Comparison of ENCODE assay signal across 12 cellular contexts in genomic region chr17:63693411-63694113, GRCh38. TPM values are rescaled to one million over a fixed set of nuclear protein-coding genes. Genes with fewer than 3 reads are reported as not detected.
A peak's percentile ranks its signal among the peaks of the same experiment; 100 is the strongest.
DNase-seq lines count a peak whose midpoint lies in the region; ATAC-seq and TF ChIP-seq lines count a peak whose summit lies in the region.
"Had no signal": no experiment of that assay in that cellular context is flagged by ENCODE, and none has a peak within 500 bp of the region (broad histone marks: within the 10 kb centered on the region; RNA-seq: fewer than 3 reads in every experiment).

No MANE protein-coding gene starts in this region.

- H3K9me3 Mint-ChIP-seq in T-helper 1 cell treated with Interleukin-12 subunit alpha and Interleukin-12 subunit beta and Interleukin-4 antibody, amounts not matched to agents 30 μg/mL and 1 μg/mL, for 36 hours, result no peaks in the 10 kb centered on the region
- no peaks in the 10 kb centered on the region for H3K9me3 Mint-ChIP-seq in T-cell
- no peaks in the 10 kb centered on the region for H3K9me3 Mint-ChIP-seq in central memory CD8-positive, alpha-beta T cell

- no peak overlapping the region for H3K27ac ChIP-seq in osteoblast (ENCODE audit: low read depth, low read length)
- no peak overlapping the region for H3K27ac ChIP-seq in upper lobe of right lung
- H3K27ac ChIP-seq in left ventricle myocardium inferior (replicated peaks), result no peak overlapping the region
- H3K27ac ChIP-seq: foreskin keratinocyte, left lung had no signal

- peaks cover 32% of the 10 kb centered on the region for H3K36me3 ChIP-seq in osteoblast (ENCODE audit: insufficient read depth, low read length)
- peaks cover 63% of the 10 kb centered on the region for H3K36me3 ChIP-seq in upper lobe of right lung
- peaks cover 70% of the 10 kb centered on the region for H3K36me3 ChIP-seq in left ventricle myocardium inferior

- no peak overlapping the region for H3K4me2 ChIP-seq in osteoblast (ENCODE audit: insufficient read depth, low read length)

- no peak for TF ChIP-seq CTCF in osteoblast (IDR thresholded peaks at IDR 0.05; ENCODE audit: extremely low read depth, low read depth, low read length)
- TF ChIP-seq CTCF in upper lobe of right lung (IDR thresholded peaks at IDR 0.05), result no peak
- TF ChIP-seq CTCF in GM20000 (IDR thresholded peaks at IDR 0.05; ENCODE audit: extremely low read depth, missing control alignments), result no peak
- no peak for TF ChIP-seq CTCF in left ventricle myocardium inferior (IDR thresholded peaks at IDR 0.05; ENCODE audit: borderline replicate concordance)

- peaks cover 57% of the 10 kb centered on the region for H3K36me3 Mint-ChIP-seq in T-helper 1 cell treated with Interleukin-12 subunit alpha and Interleukin-12 subunit beta and Interleukin-4 antibody, amounts not matched to agents 30 μg/mL and 1 μg/mL, for 36 hours (ENCODE audit: low read depth)
- H3K36me3 Mint-ChIP-seq in T-cell, result peaks cover 56% of the 10 kb centered on the region
- peaks cover 73% of the 10 kb centered on the region for H3K36me3 Mint-ChIP-seq in central memory CD8-positive, alpha-beta T cell (ENCODE audit: insufficient read depth)

- no peaks in the 10 kb centered on the region for H3K79me2 ChIP-seq in osteoblast (ENCODE audit: insufficient read depth, low read length)

- intact Hi-C loops in upper lobe of right lung (cut with DNase I) (no loop called here), left ventricle myocardium inferior (cut with micrococcal nuclease) (no loop called here)

- POLR2A ChIA-PET in T-cell (lab: Charles Lee), result interaction anchor here (0.7 to 1.8 kb wide), 5 partner anchors 9 to 58 kb away, joined by 3 to 7 read pairs (median 4); no protein-coding TSS in a partner anchor

- H3K4me3 ChIP-seq in osteoblast (ENCODE audit: insufficient read depth, low read length) (no peak overlapping the region), upper lobe of right lung (no peak overlapping the region), left ventricle myocardium inferior (no peak overlapping the region)
- H3K4me3 ChIP-seq: left lung had no signal

- DNase-seq in T-helper 1 cell (no peak), T-cell (no peak), osteoblast (ENCODE audit: insufficient read length, low spot score, missing footprints) (peak; percentile 62), upper lobe of right lung (no peak), GM20000 (ENCODE audit: low spot score) (no peak), left ventricle myocardium inferior (no peak)
- no peak for DNase-seq in central memory CD8-positive, alpha-beta T cell (ENCODE audit: low spot score in 2 of 2)
- DNase-seq: foreskin keratinocyte, GOT3, NCI-H146 had no signal

- H3K9me3 ChIP-seq in osteoblast (ENCODE audit: low read depth, low read length), result no peaks in the 10 kb centered on the region
- H3K9me3 ChIP-seq in upper lobe of right lung, result no peaks in the 10 kb centered on the region
- H3K9me3 ChIP-seq in left ventricle myocardium inferior (replicated peaks), result no peaks in the 10 kb centered on the region
- H3K9me3 ChIP-seq: left lung had no signal

- H3K27ac Mint-ChIP-seq in T-helper 1 cell treated with Interleukin-12 subunit alpha and Interleukin-12 subunit beta and Interleukin-4 antibody, amounts not matched to agents 30 μg/mL and 1 μg/mL, for 36 hours, result peak overlapping the region; percentile 31
- H3K27ac Mint-ChIP-seq in T-cell, result peak overlapping the region; percentile 85 to 99
- H3K27ac Mint-ChIP-seq in central memory CD8-positive, alpha-beta T cell (ENCODE audit: low read depth), result peak overlapping the region; percentile 95

- H3K4me1 Mint-ChIP-seq in T-helper 1 cell treated with Interleukin-12 subunit alpha and Interleukin-12 subunit beta and Interleukin-4 antibody, amounts not matched to agents 30 μg/mL and 1 μg/mL, for 36 hours (ENCODE audit: low read depth), result peaks cover 31% of the 10 kb centered on the region
- H3K4me1 Mint-ChIP-seq in T-cell, result peaks cover 54 to 61% (median 58%) of the 10 kb centered on the region in 3 donors
- H3K4me1 Mint-ChIP-seq in central memory CD8-positive, alpha-beta T cell, result peaks cover 58% of the 10 kb centered on the region

- H2AFZ ChIP-seq in osteoblast (ENCODE audit: low read length), result no peak overlapping the region

- no peaks in the 10 kb centered on the region for H3K27me3 ChIP-seq in osteoblast (ENCODE audit: insufficient read depth, low read length)
- no peaks in the 10 kb centered on the region for H3K27me3 ChIP-seq in upper lobe of right lung
- H3K27me3 ChIP-seq in left ventricle myocardium inferior (ENCODE audit: low read depth), result no peaks in the 10 kb centered on the region
- H3K27me3 ChIP-seq: foreskin keratinocyte, left lung had no signal

- H3K4me3 Mint-ChIP-seq in T-helper 1 cell treated with Interleukin-12 subunit alpha and Interleukin-12 subunit beta and Interleukin-4 antibody, amounts not matched to agents 30 μg/mL and 1 μg/mL, for 36 hours, result no peak overlapping the region
- H3K4me3 Mint-ChIP-seq in T-cell, result peak overlapping the region in 2 of 3 donors; percentile 21 to 96
- H3K4me3 Mint-ChIP-seq in central memory CD8-positive, alpha-beta T cell, result peak overlapping the region; percentile 25

- H3K4me1 ChIP-seq in osteoblast (ENCODE audit: insufficient read depth, low read length) (no peaks in the 10 kb centered on the region), upper lobe of right lung (peaks cover 10% of the 10 kb centered on the region), left ventricle myocardium inferior (peaks cover 15% of the 10 kb centered on the region)
- H3K4me1 ChIP-seq: foreskin keratinocyte had no signal

- ATAC-seq in T-cell (replicated peaks in 1 of 4) (no peak), upper lobe of right lung (no peak)
- ATAC-seq in central memory CD8-positive, alpha-beta T cell (replicated peaks; ENCODE audit: extremely low read depth, poor library complexity, severe bottlenecking), result no peak
- ATAC-seq: foreskin keratinocyte, left lung had no signal

- H3K27me3 Mint-ChIP-seq in T-helper 1 cell treated with Interleukin-12 subunit alpha and Interleukin-12 subunit beta and Interleukin-4 antibody, amounts not matched to agents 30 μg/mL and 1 μg/mL, for 36 hours (ENCODE audit: low read depth), result no peaks in the 10 kb centered on the region
- H3K27me3 Mint-ChIP-seq in T-cell, result no peaks in the 10 kb centered on the region
- H3K27me3 Mint-ChIP-seq in central memory CD8-positive, alpha-beta T cell, result no peaks in the 10 kb centered on the region

- peaks cover 11% of the 10 kb centered on the region for H4K20me1 ChIP-seq in osteoblast (ENCODE audit: insufficient read depth, low read length)

- CTCF ChIA-PET in T-cell (lab: Charles Lee), result interaction anchor here (0.5 to 6.6 kb wide), 3 partner anchors 17 to 168 kb away, joined by 6 to 70 read pairs (median 66); no protein-coding TSS in a partner anchor

RNA-seq across cellular contexts. Expression of gene LIMD2, which starts 6.4 kb away (rescaled TPM):
- total RNA-seq in T-cell (100 to 1,000 TPM; 534 to 851 (median 767) TPM), osteoblast (4.3 and 5.9 TPM in 2 replicates), upper lobe of right lung (22.9 TPM), left ventricle myocardium inferior (2.7 TPM)

RNA-seq across cellular contexts. Expression of gene STRADA, which starts 48.0 kb away (rescaled TPM):
- total RNA-seq in T-cell, result 10 to 100 TPM; 46.9 to 58.8 (median 48.6) TPM
- 29.7 and 35.4 TPM in 2 replicates for total RNA-seq in osteoblast
- total RNA-seq in upper lobe of right lung, result 30.2 TPM
- total RNA-seq in left ventricle myocardium inferior, result 14.6 TPM

Comparison
In these comparisons a context has a peak if more than half of its experiments do, and no peak if none do; other contexts are left out.
1. H3K27ac Mint-ChIP-seq: peak in every context shown above with its lines; median percentile 95 in central memory CD8-positive, alpha-beta T cell; 92 in T-cell; 31 in T-helper 1 cell treated with Interleukin-12 subunit alpha and Interleukin-12 subunit beta and Interleukin-4 antibody, amounts not matched to agents 30 μg/mL and 1 μg/mL, for 36 hours.
2. RNA of gene LIMD2, which starts 6.4 kb away (total RNA-seq): 534 to 851 TPM in T-cell; 22.9 TPM in upper lobe of right lung (single experiment), 4.3 to 5.9 TPM in osteoblast and 2.7 TPM in left ventricle myocardium inferior (single experiment); every median in the first group is over 10 times any median in the second.